In the genomic region with DNA sequence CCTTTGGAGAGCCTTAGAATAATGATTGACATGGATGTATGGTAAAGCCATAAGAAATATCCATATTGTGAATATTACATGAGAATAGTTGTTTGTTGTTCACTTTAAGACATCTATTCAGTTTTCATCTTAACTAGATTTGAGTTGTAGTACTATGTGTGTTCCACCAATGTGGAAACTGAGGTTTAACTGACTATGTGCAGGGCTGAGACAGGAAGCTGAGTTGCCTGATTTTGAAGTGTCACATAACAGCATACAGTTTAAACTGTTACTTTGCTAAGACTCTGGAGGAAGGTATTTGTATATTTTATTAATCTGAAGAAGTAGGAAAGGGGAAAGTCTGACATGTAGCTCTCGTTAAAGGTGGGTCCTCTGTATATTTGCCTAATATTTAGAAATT, we compare ENCODE assay signal across 13 cellular contexts. TPM values are rescaled to one million over a fixed set of nuclear protein-coding genes. Genes with fewer than 3 reads are reported as not detected.
DNase-seq lines count a peak whose midpoint lies in the region; FAIRE-seq and TF ChIP-seq lines count a peak whose summit lies in the region.
"Had no signal": no experiment of that assay in that cellular context is flagged by ENCODE, and none has a peak within 500 bp of the region (broad histone marks: within the 10 kb centered on the region; RNA-seq: fewer than 3 reads in every experiment).

No MANE protein-coding gene starts in this region.

- H3K9ac ChIP-seq in H9 (ENCODE audit: extremely low read depth, insufficient read length, low read length) = no peak overlapping the region
- H3K9ac ChIP-seq in keratinocyte (ENCODE audit: control insufficient read depth, extremely low read depth, insufficient read depth, low read length) = no peak overlapping the region

- H2BK20ac ChIP-seq in H9 (ENCODE audit: low read depth, low read length, poor library complexity, severe bottlenecking) = no peak overlapping the region

- H4K91ac ChIP-seq in H9 (ENCODE audit: insufficient read length, low read depth, low read length) = no peak overlapping the region

- no peak overlapping the region for H3K18ac ChIP-seq in H9 (ENCODE audit: insufficient read length, low read depth, low read length)

- TF ChIP-seq CTCF in H9 (conservative IDR thresholded peaks at IDR 0.05) (no peak), VCaP (conservative IDR thresholded peaks at IDR 0.05) (no peak), keratinocyte (optimal IDR thresholded peaks at IDR 0.05 in 1 of 3, IDR thresholded peaks at IDR 0.05 in 1 of 3, conservative IDR thresholded peaks at IDR 0.05 in 1 of 3; ENCODE audit: extremely low read depth in 1 of 3, insufficient read depth in 2 of 3, low read length in 3 of 3) (no peak)

- no peaks in the 10 kb centered on the region for H3K27me3 Mint-ChIP-seq in H9 (ENCODE audit: low read depth)

- no peak overlapping the region for H3K23ac ChIP-seq in H9 (ENCODE audit: insufficient read length, low read depth, low read length)

- H4K8ac ChIP-seq in H9 (replicated peaks; ENCODE audit: insufficient read length, low read depth, low read length) = no peak overlapping the region

- H2AK5ac ChIP-seq in H9 (ENCODE audit: insufficient read length, low read length) = no peak overlapping the region

- no CpG with 5 or more reads among the region's 1 CpG for WGBS in H9 (ENCODE audit: extremely low coverage, insufficient read length, low lambda C conversion rate)

- H4K5ac ChIP-seq in H9 (ENCODE audit: insufficient read length, low read depth, low read length) = no peak overlapping the region

- H3K56ac ChIP-seq in H9 (ENCODE audit: insufficient read length, low read depth, low read length) = no peak overlapping the region

- H2AFZ ChIP-seq in H9 (ENCODE audit: low read length) (no peak overlapping the region), keratinocyte (ENCODE audit: control insufficient read depth, low read length) (no peak overlapping the region)

- H3K4me1 ChIP-seq in H9 (ENCODE audit: insufficient read depth, low read length) (peaks cover 4% of the 10 kb centered on the region; the same call in 1 of the 2 replicates), keratinocyte (ENCODE audit: control insufficient read depth, extremely low read depth, insufficient read depth, low read length) (peaks cover 37% of the 10 kb centered on the region)

- peaks cover 31 to 52% (median 45%) of the 10 kb centered on the region in 3 experiments for H3K36me3 Mint-ChIP-seq in H9 (ENCODE audit: insufficient read depth in 1 of 3, low read depth in 3 of 3)

- H3K9me1 ChIP-seq in keratinocyte (ENCODE audit: control insufficient read depth, extremely low read depth, insufficient read depth, low read length) = no peaks in the 10 kb centered on the region

- H3K9me3 Mint-ChIP-seq in H9 = no peaks in the 10 kb centered on the region

- no peaks in the 10 kb centered on the region for H3K27me3 ChIP-seq in H9 (ENCODE audit: insufficient read depth, low read length)
- no peaks in the 10 kb centered on the region for H3K27me3 ChIP-seq in keratinocyte (ENCODE audit: control insufficient read depth, extremely low read depth, insufficient read depth, low read length)

- H3T11ph ChIP-seq in H9 (ENCODE audit: low read length) = no peak overlapping the region

- H2BK5ac ChIP-seq in H9 (ENCODE audit: insufficient read length, low read length) = no peak overlapping the region

- H3K9me3 ChIP-seq in H9 (ENCODE audit: control insufficient read depth, low read depth, low read length) = no peaks in the 10 kb centered on the region
- no peaks in the 10 kb centered on the region for H3K9me3 ChIP-seq in keratinocyte (ENCODE audit: control insufficient read depth, low read depth, low read length)

- dilution Hi-C loops in keratinocyte (cut with MboI; ENCODE audit: extremely low pct_ligation_motif_present, low sequenced_read_pairs) = no loop called here

- no peak overlapping the region for H2BK120ac ChIP-seq in H9 (ENCODE audit: low read depth, low read length, poor library complexity, severe bottlenecking)

- no peak overlapping the region for H3K4ac ChIP-seq in H9 (ENCODE audit: low read depth, low read length)

- no peak overlapping the region for H3K14ac ChIP-seq in H9 (ENCODE audit: insufficient read depth, low read length)

- H3K27ac ChIP-seq in H9 (ENCODE audit: insufficient read length, low read depth, low read length) = no peak overlapping the region
- H3K27ac ChIP-seq in VCaP = peak overlapping the region; percentile 94; the same call in 1 of the 2 replicates
- no peak overlapping the region for H3K27ac ChIP-seq in keratinocyte (ENCODE audit: control insufficient read depth, insufficient read depth, low read length)
- H3K27ac ChIP-seq: C4-2B had no signal

- peaks cover 3 to 11% of the 10 kb centered on the region in 2 experiments for H3K36me3 ChIP-seq in keratinocyte (ENCODE audit: control insufficient read depth in 2 of 2, extremely low read depth in 1 of 2, insufficient read depth in 2 of 2, low read length in 2 of 2)

- no peak overlapping the region for H2BK15ac ChIP-seq in H9 (ENCODE audit: low read depth, low read length)

- H3K4me3 ChIP-seq in keratinocyte (ENCODE audit: control insufficient read depth in 2 of 3, extremely low read depth in 1 of 3, insufficient read depth in 2 of 3, low read depth in 1 of 3, low read length in 3 of 3) = peak overlapping the region in 1 of 3 experiments; percentile 3

- peaks cover 18 to 25% of the 10 kb centered on the region in 2 experiments for H3K4me1 Mint-ChIP-seq in H9

- no peaks in the 10 kb centered on the region for H4K20me1 ChIP-seq in H9 (ENCODE audit: control insufficient read depth, insufficient read depth, insufficient read length)
- H4K20me1 ChIP-seq in keratinocyte (ENCODE audit: control insufficient read depth, extremely low read depth, insufficient read depth, low read length) = no peaks in the 10 kb centered on the region

- H2BK12ac ChIP-seq in H9 (ENCODE audit: insufficient read length, low read depth, low read length) = no peak overlapping the region

- no peak overlapping the region; a peak in 1 of 7 replicates for H3K27ac Mint-ChIP-seq in H9

- H3K4me2 ChIP-seq in H9 (ENCODE audit: insufficient read depth, insufficient read length, low read length) = no peak overlapping the region
- peak overlapping the region; percentile 12 for H3K4me2 ChIP-seq in keratinocyte (ENCODE audit: control insufficient read depth, extremely low read depth, insufficient read depth, low read depth, low read length)

- H3K79me2 ChIP-seq in H9 (ENCODE audit: insufficient read depth, low read length) = peaks cover 25% of the 10 kb centered on the region; the same call in 1 of the 2 replicates
- H3K79me2 ChIP-seq in keratinocyte (ENCODE audit: control insufficient read depth, insufficient read depth, low read length) = peaks cover 53% of the 10 kb centered on the region

- DNase-seq in AML-193 (lab: John Stamatoyannopoulos, UW) (peak; percentile 9 to 22), H9 (no peak), keratinocyte (ENCODE audit: low read depth, low spot score) (no peak), DMS79 treated with DMSO at 0.1 percent for 48 hours (lab: John Stamatoyannopoulos, UW) (no peak), NCI-H1105 treated with DMSO at 0.1 percent for 48 hours (lab: John Stamatoyannopoulos, UW) (no peak), HUDEP-2 (lab: John Stamatoyannopoulos, UW; ENCODE audit: unreplicated experiment in 76 of 76) (no peak), GM03348 (ENCODE audit: low spot score) (no peak)
- DNase-seq: dermis blood vessel endothelial cell; NCI-H2171; stimulated activated CD4-positive, alpha-beta T cell treated with anti-CD3 and anti-CD28 coated beads, Interleukin-4, amount 100 ng/mL, for 1 hour; stimulated activated naive CD4-positive, alpha-beta T cell treated with Interleukin-2 at 50 U/mL for 16 hours had no signal

- peak; percentile 26 for FAIRE-seq in keratinocyte (lab: Jason Lieb, UNC)

- peak overlapping the region; percentile 96; a peak in 3 of 5 replicates for H3K4me3 Mint-ChIP-seq in H9

- peaks cover 3% of the 10 kb centered on the region for H3K23me2 ChIP-seq in H9 (ENCODE audit: insufficient read length, low read depth, low read length, poor library complexity, severe bottlenecking)

- H3K79me1 ChIP-seq in H9 (ENCODE audit: insufficient read depth, low read depth, low read length, poor library complexity, severe bottlenecking) = peaks cover 11% of the 10 kb centered on the region

RNA-seq across cellular contexts. Expression of gene ECT2, which starts 2.1 kb away (rescaled TPM):
- total RNA-seq in H9 (2021) = 68.7 and 81.3 TPM in 2 replicates
- polyA plus RNA-seq in keratinocyte = 16.3 to 34.2 TPM (median 18.6 TPM) in 3 replicates
- 10.7 TPM for polyA plus RNA-seq in keratinocyte (2011; ENCODE audit: low read depth)
- 10.0 and 20.2 TPM in 2 replicates for polyA plus RNA-seq in keratinocyte (2011; cell fraction: cytosol; rRNA removed)
- 18.4 and 23.6 TPM in 2 replicates for polyA plus RNA-seq in keratinocyte (2011; cell fraction: nucleus; rRNA removed)
- 7.4 and 19.9 TPM in 2 replicates for polyA plus RNA-seq in keratinocyte (2012; ENCODE audit: low replicate concordance)
- polyA minus RNA-seq in keratinocyte = 3.1 to 31.4 TPM (median 11.9 TPM) in 3 replicates
- polyA minus RNA-seq in keratinocyte (2011; cell fraction: cytosol; rRNA and poly(A)+ RNA removed) = 19.2 TPM
- polyA minus RNA-seq in keratinocyte (2011; cell fraction: nucleus; rRNA and poly(A)+ RNA removed) = 18.9 and 41.0 TPM in 2 replicates

RNA-seq across cellular contexts. Expression of gene NCEH1, which starts 41.8 kb away (rescaled TPM):
- total RNA-seq in H9 (2021) = 2.3 and 3.5 TPM in 2 replicates
- 8.0 to 17.4 TPM (median 13.2 TPM) in 3 replicates for polyA plus RNA-seq in keratinocyte
- 0.16 TPM for polyA plus RNA-seq in keratinocyte (2011; ENCODE audit: low read depth)
- 3.1 and 6.2 TPM in 2 replicates for polyA plus RNA-seq in keratinocyte (2011; cell fraction: cytosol; rRNA removed)
- 15.8 and 18.2 TPM in 2 replicates for polyA plus RNA-seq in keratinocyte (2011; cell fraction: nucleus; rRNA removed)
- 1.5 and 11.0 TPM in 2 replicates for polyA plus RNA-seq in keratinocyte (2012; ENCODE audit: low replicate concordance)
- polyA minus RNA-seq in keratinocyte = 9.9 to 18.5 TPM (median 16.8 TPM) in 3 replicates
- 8.1 TPM for polyA minus RNA-seq in keratinocyte (2011; cell fraction: cytosol; rRNA and poly(A)+ RNA removed)
- 19.6 and 27.6 TPM in 2 replicates for polyA minus RNA-seq in keratinocyte (2011; cell fraction: nucleus; rRNA and poly(A)+ RNA removed)

Comparison
In these comparisons a context has a peak if more than half of its experiments do, and no peak if none do; other contexts are left out.
1. DNase-seq: peak in AML-193 (2 of 2); none in H9 (single experiment), keratinocyte (single experiment), DMS79 treated with DMSO at 0.1 percent for 48 hours (single experiment), NCI-H1105 treated with DMSO at 0.1 percent for 48 hours (single experiment), HUDEP-2 (0 of 76) and GM03348 (single experiment).